ENCODE assay signal across 20 cellular contexts in genomic region chr15:30073915-30074314, GRCh38. TPM values are rescaled to one million over a fixed set of nuclear protein-coding genes. Genes with fewer than 3 reads are reported as not detected.
DNase-seq lines count a peak whose midpoint lies in the region; ATAC-seq and TF ChIP-seq lines count a peak whose summit lies in the region.
"Had no signal": no experiment of that assay in that cellular context is flagged by ENCODE, and none has a peak within 500 bp of the region (broad histone marks: within the 10 kb centered on the region; RNA-seq: fewer than 3 reads in every experiment).

No MANE protein-coding gene starts in this region.

- H3K27ac Mint-ChIP-seq in natural killer cell treated with Interleukin-12 subunit alpha and Interleukin-12 subunit beta and Interleukin-15 and Interleukin-18, amount 100 ng/mL, for 72 hours: no peak overlapping the region
- H3K27ac Mint-ChIP-seq: CD4-positive, alpha-beta T cell had no signal

- H4K20me1 ChIP-seq in mammary epithelial cell (ENCODE audit: insufficient read depth, low read length): no peaks in the 10 kb centered on the region

- in situ Hi-C loops in mammary epithelial cell (cut with MboI; ENCODE audit: low sequenced_read_pairs in 2 of 2): no loop called here

- H3K36me3 Mint-ChIP-seq in natural killer cell treated with Interleukin-12 subunit alpha and Interleukin-12 subunit beta and Interleukin-15 and Interleukin-18, amount 100 ng/mL, for 72 hours: no peaks in the 10 kb centered on the region

- H2AK5ac ChIP-seq in mesenchymal stem cell (ENCODE audit: low read length, severe bottlenecking): no peak overlapping the region

- no peak overlapping the region for H3K14ac ChIP-seq in mesenchymal stem cell (ENCODE audit: low read length in 2 of 2)

- H3K4me1 ChIP-seq in mammary epithelial cell (ENCODE audit: insufficient read depth, low read length) (peaks cover 7% of the 10 kb centered on the region), breast epithelium (no peaks in the 10 kb centered on the region), foreskin keratinocyte (peaks cover 4% of the 10 kb centered on the region), upper lobe of right lung (no peaks in the 10 kb centered on the region), mesenchymal stem cell (ENCODE audit: control insufficient read depth, insufficient read depth, low read depth, low read length) (no peaks in the 10 kb centered on the region)
- H3K4me1 ChIP-seq: Caco-2, HAP-1 had no signal

- no peak overlapping the region for H3K23ac ChIP-seq in mesenchymal stem cell (ENCODE audit: low read length in 2 of 2)

- H3K9ac ChIP-seq in mammary epithelial cell (ENCODE audit: insufficient read depth, low read length) (no peak overlapping the region), mesenchymal stem cell (ENCODE audit: low read length) (no peak overlapping the region)

- dilution Hi-C loops in mammary epithelial cell (cut with HindIII; ENCODE audit: low sequenced_read_pairs): no loop called here

- WGBS in mammary epithelial cell (ENCODE audit: low coverage, missing lambda C conversion rate): 5% methylated on average over 3 of the region's 4 CpGs
- WGBS in mesenchymal stem cell: 87% methylated on average over 3 of the region's 4 CpGs

- H2BK15ac ChIP-seq in mesenchymal stem cell (ENCODE audit: low read depth, poor library complexity, severe bottlenecking): no peak overlapping the region

- no peak overlapping the region for H3K4me3 ChIP-seq in mammary epithelial cell (replicated peaks in 1 of 3; ENCODE audit: insufficient read depth in 1 of 3, low read depth in 2 of 3, low read length in 3 of 3)
- H3K4me3 ChIP-seq in breast epithelium: no peak overlapping the region
- H3K4me3 ChIP-seq in WERI-Rb-1 (ENCODE audit: low read depth, low read length): no peak overlapping the region
- H3K4me3 ChIP-seq in upper lobe of right lung: no peak overlapping the region
- no peak overlapping the region for H3K4me3 ChIP-seq in mesenchymal stem cell (ENCODE audit: insufficient read depth in 1 of 2, low read depth in 1 of 2, low read length in 2 of 2)
- H3K4me3 ChIP-seq: A549, HAP-1 had no signal

- peaks cover 2% of the 10 kb centered on the region for H3K27me3 ChIP-seq in mammary epithelial cell (ENCODE audit: insufficient read depth, low read length)
- H3K27me3 ChIP-seq in breast epithelium: no peaks in the 10 kb centered on the region
- no peaks in the 10 kb centered on the region for H3K27me3 ChIP-seq in WERI-Rb-1 (ENCODE audit: insufficient read depth, low read depth, severe bottlenecking)
- H3K27me3 ChIP-seq in foreskin keratinocyte: peaks cover 6% of the 10 kb centered on the region
- H3K27me3 ChIP-seq in upper lobe of right lung: no peaks in the 10 kb centered on the region
- H3K27me3 ChIP-seq in mesenchymal stem cell (ENCODE audit: control insufficient read depth in 1 of 2, insufficient read depth in 1 of 2, low read length in 2 of 2): peaks cover 12 to 50% of the 10 kb centered on the region in 2 experiments

- peaks cover 23 to 34% of the 10 kb centered on the region in 2 donors for H3K27me3 Mint-ChIP-seq in natural killer cell treated with Interleukin-12 subunit alpha and Interleukin-12 subunit beta and Interleukin-15 and Interleukin-18, amount 100 ng/mL, for 72 hours

- H3K4me1 Mint-ChIP-seq in natural killer cell treated with Interleukin-12 subunit alpha and Interleukin-12 subunit beta and Interleukin-15 and Interleukin-18, amount 100 ng/mL, for 72 hours (ENCODE audit: low read depth in 2 of 2): peaks cover 0 to 3% of the 10 kb centered on the region in 2 donors

- H3K4ac ChIP-seq in mesenchymal stem cell (ENCODE audit: low read depth in 1 of 2, low read length in 2 of 2): no peak overlapping the region

- H3K4me2 ChIP-seq in mammary epithelial cell (ENCODE audit: insufficient read depth, low read depth, low read length) (no peak overlapping the region), mesenchymal stem cell (ENCODE audit: low read length, poor library complexity, severe bottlenecking) (no peak overlapping the region)
- H3K4me2 ChIP-seq: A549 had no signal

- CTCF ChIA-PET in mammary epithelial cell (lab: Charles Lee; ENCODE audit: low non-redundant PET): interaction anchor here (0.6 kb wide), 2 partner anchors 326 to 478 kb away, joined by 3 to 4 read pairs; no protein-coding TSS in a partner anchor

- peak; percentile 47 for DNase-seq in mammary epithelial cell
- DNase-seq in breast epithelium (ENCODE audit: low spot score in 2 of 2): no peak
- peak; percentile 90 for DNase-seq in WERI-Rb-1
- DNase-seq in foreskin keratinocyte: peak in 1 of 2 donors; percentile 32
- no peak for DNase-seq in upper lobe of right lung
- DNase-seq in SKM-1 (lab: John Stamatoyannopoulos, UW; ENCODE audit: unreplicated experiment): no peak
- DNase-seq in natural killer cell treated with Interleukin-12 subunit alpha and Interleukin-12 subunit beta and Interleukin-15 and Interleukin-18, amount 100 ng/mL, for 72 hours (ENCODE audit: low spot score): no peak
- no peak for DNase-seq in mesenchymal stem cell
- DNase-seq: AML-193; Caco-2; CD4-positive, alpha-beta T cell; DMS79 treated with DMSO at 0.1 percent for 48 hours; GF-D8 had no signal

- no peak for TF ChIP-seq POLR2A in breast epithelium (IDR thresholded peaks at IDR 0.05)

- no peaks in the 10 kb centered on the region for H3K79me2 ChIP-seq in mammary epithelial cell (ENCODE audit: insufficient read depth, low read length)

- no peak overlapping the region for H3K4me3 Mint-ChIP-seq in natural killer cell treated with Interleukin-12 subunit alpha and Interleukin-12 subunit beta and Interleukin-15 and Interleukin-18, amount 100 ng/mL, for 72 hours
- H3K4me3 Mint-ChIP-seq: CD4-positive, alpha-beta T cell had no signal

- no peak overlapping the region for H2BK5ac ChIP-seq in mesenchymal stem cell (ENCODE audit: low read depth, low read length, poor library complexity, severe bottlenecking)

- H2AFZ ChIP-seq in mammary epithelial cell (ENCODE audit: low read depth, low read length) (no peak overlapping the region), mesenchymal stem cell (ENCODE audit: low read depth, low read length) (no peak overlapping the region)

- H3K79me1 ChIP-seq in mesenchymal stem cell (replicated peaks; ENCODE audit: low read length, poor library complexity, severe bottlenecking): no peaks in the 10 kb centered on the region

- no peak overlapping the region for H4K91ac ChIP-seq in mesenchymal stem cell (ENCODE audit: low read length)

- no peaks in the 10 kb centered on the region for H3K9me3 Mint-ChIP-seq in natural killer cell treated with Interleukin-12 subunit alpha and Interleukin-12 subunit beta and Interleukin-15 and Interleukin-18, amount 100 ng/mL, for 72 hours
- H3K9me3 Mint-ChIP-seq: CD4-positive, alpha-beta T cell had no signal

- H2BK120ac ChIP-seq in mesenchymal stem cell (ENCODE audit: low read depth, low read length): no peak overlapping the region

- no peak overlapping the region for H4K8ac ChIP-seq in mesenchymal stem cell (ENCODE audit: low read length)

- intact Hi-C loops in mammary epithelial cell (cut with micrococcal nuclease): loop anchor here (10.0 kb wide), 1 partner anchor 259 kb away; no protein-coding TSS in a partner anchor
- intact Hi-C loops in breast epithelium (cut with DNase I; ENCODE audit: low total_unique reads): no loop called here
- intact Hi-C loops in upper lobe of right lung (cut with DNase I): no loop called here

- H2BK12ac ChIP-seq in mesenchymal stem cell (ENCODE audit: low read length in 2 of 2): no peak overlapping the region

- ATAC-seq in foreskin keratinocyte: peak; percentile 21
- ATAC-seq in upper lobe of right lung: peak; percentile 61
- no peak for ATAC-seq in natural killer cell treated with Interleukin-12 subunit alpha and Interleukin-12 subunit beta and Interleukin-15 and Interleukin-18, amount 100 ng/mL, for 72 hours
- ATAC-seq: HepG2 had no signal

- no TSS peak for BruUV-seq in mammary epithelial cell (replicated peaks; lab: Mats Ljungman, UMichigan)

- no peak overlapping the region for H3K27ac ChIP-seq in mammary epithelial cell (ENCODE audit: insufficient read depth, low read depth, low read length)
- H3K27ac ChIP-seq in breast epithelium: no peak overlapping the region
- peak overlapping the region; percentile 22 for H3K27ac ChIP-seq in WERI-Rb-1
- H3K27ac ChIP-seq in foreskin keratinocyte: no peak overlapping the region
- no peak overlapping the region for H3K27ac ChIP-seq in upper lobe of right lung
- no peak overlapping the region for H3K27ac ChIP-seq in mesenchymal stem cell (ENCODE audit: low read length, poor library complexity, severe bottlenecking)
- H3K27ac ChIP-seq: 22Rv1, A549, C4-2B had no signal

- no peaks in the 10 kb centered on the region for H3K9me3 ChIP-seq in mammary epithelial cell (replicated peaks; ENCODE audit: insufficient read depth, low read length)
- H3K9me3 ChIP-seq in breast epithelium: no peaks in the 10 kb centered on the region
- H3K9me3 ChIP-seq in WERI-Rb-1 (ENCODE audit: severe bottlenecking): no peaks in the 10 kb centered on the region
- H3K9me3 ChIP-seq in upper lobe of right lung: no peaks in the 10 kb centered on the region
- H3K9me3 ChIP-seq in mesenchymal stem cell (ENCODE audit: control insufficient read depth, low read length): no peaks in the 10 kb centered on the region
- H3K9me3 ChIP-seq: A549, Caco-2, HAP-1 had no signal

- no peak for TF ChIP-seq CTCF in mammary epithelial cell (conservative IDR thresholded peaks at IDR 0.05 in 1 of 2, IDR thresholded peaks at IDR 0.05 in 1 of 2; ENCODE audit: extremely low read depth in 1 of 2, insufficient read depth in 1 of 2, low read depth in 1 of 2, low read length in 2 of 2)
- TF ChIP-seq CTCF in breast epithelium (IDR thresholded peaks at IDR 0.05): no peak
- no peak for TF ChIP-seq CTCF in WERI-Rb-1 (IDR thresholded peaks at IDR 0.05; ENCODE audit: low read depth, low read length)
- no peak for TF ChIP-seq CTCF in foreskin keratinocyte (conservative IDR thresholded peaks at IDR 0.05)
- no peak for TF ChIP-seq CTCF in upper lobe of right lung (IDR thresholded peaks at IDR 0.05)

- H3K18ac ChIP-seq in mesenchymal stem cell (ENCODE audit: low read depth in 1 of 2, low read length in 2 of 2): no peak overlapping the region

- no peaks in the 10 kb centered on the region for H3K36me3 ChIP-seq in mammary epithelial cell (ENCODE audit: insufficient read depth, low read length)
- no peaks in the 10 kb centered on the region for H3K36me3 ChIP-seq in breast epithelium
- H3K36me3 ChIP-seq in WERI-Rb-1: no peaks in the 10 kb centered on the region
- H3K36me3 ChIP-seq in upper lobe of right lung: no peaks in the 10 kb centered on the region
- no peaks in the 10 kb centered on the region for H3K36me3 ChIP-seq in mesenchymal stem cell (ENCODE audit: control insufficient read depth in 1 of 2, insufficient read depth in 2 of 2, low read depth in 1 of 2, low read length in 2 of 2)
- H3K36me3 ChIP-seq: HAP-1 had no signal

RNA-seq across cellular contexts. Expression of gene GOLGA8J, which starts 8.8 kb away (rescaled TPM):
- total RNA-seq in mammary epithelial cell (not detected), breast epithelium (under 1 TPM in 1 of 3 donors, not detected in 2; 0.44 TPM), foreskin keratinocyte (0.07 TPM in 1 of 2 replicates, not detected in the other), upper lobe of right lung (not detected)
- polyA plus RNA-seq in mammary epithelial cell (not detected), foreskin keratinocyte (not detected in 2 replicates)
- polyA minus RNA-seq in mammary epithelial cell: not detected
- total RNA-seq in natural killer cell treated with Interleukin-12 subunit alpha and Interleukin-12 subunit beta and Interleukin-15 and Interleukin-18, amount 100 ng/mL, for 72 hours: under 1 TPM in 1 of 2 donors, not detected in 1; 0.21 TPM
- polyA plus RNA-seq in mesenchymal stem cell (2013, experiment 1 of 2): not detected
- not detected for polyA plus RNA-seq in mesenchymal stem cell (2013, experiment 2 of 2)
- total RNA-seq: Caco-2, H4, HepG2 had no signal
- polyA plus RNA-seq: BJ had no signal

Comparison
In these comparisons a context has a peak if more than half of its experiments do, and no peak if none do; other contexts are left out.
1. DNase-seq: peak in mammary epithelial cell (single experiment) and WERI-Rb-1 (single experiment); none in breast epithelium (0 of 2), upper lobe of right lung (single experiment), SKM-1 (single experiment), natural killer cell treated with Interleukin-12 subunit alpha and Interleukin-12 subunit beta and Interleukin-15 and Interleukin-18, amount 100 ng/mL, for 72 hours (single experiment) and mesenchymal stem cell (single experiment).
2. ATAC-seq: peak in foreskin keratinocyte (single experiment) and upper lobe of right lung (single experiment); none in natural killer cell treated with Interleukin-12 subunit alpha and Interleukin-12 subunit beta and Interleukin-15 and Interleukin-18, amount 100 ng/mL, for 72 hours (0 of 2).